ENCODE assay signal across 26 cellular contexts in genomic region chr4:90112715-90113114, GRCh38. TPM values are rescaled to one million over a fixed set of nuclear protein-coding genes. Genes with fewer than 3 reads are reported as not detected.
"Had no signal": no experiment of that assay in that cellular context is flagged by ENCODE, and none has a peak within 500 bp of the region (broad histone marks: within the 10 kb centered on the region; RNA-seq: fewer than 3 reads in every experiment).

No MANE protein-coding gene starts in this region.

- H3K4me1 ChIP-seq: sigmoid colon, testis, uterus had no signal

- H3K36me3 Mint-ChIP-seq: activated CD8-positive, alpha-beta memory T cell treated with anti-CD3 and anti-CD28 coated beads, Interleukin-2, amount 10 ng/mL, durations not matched to agents 7 days and 5 days; activated naive CD4-positive, alpha-beta T cell treated with anti-CD3 and anti-CD28 coated beads, Interleukin-2, amount 10 ng/mL, durations not matched to agents 7 days and 5 days; naive thymus-derived CD4-positive, alpha-beta T cell; stimulated activated naive B cell treated with anti-CD40 and anti-IgM and Interleukin-4, amounts not matched to agents 10 μg/mL and 1 μg/mL and 100 μg/mL, for 72 hours had no signal

- H3K9me3 ChIP-seq: sigmoid colon, testis, uterus had no signal

- ATAC-seq: activated CD4-positive, CD25-positive, alpha-beta regulatory T cell treated with anti-CD3 and anti-CD28 coated beads, Interleukin-2, amount 50 U/mL, for 24 hours; activated CD8-positive, alpha-beta memory T cell treated with anti-CD3 and anti-CD28 coated beads, Interleukin-2, amount 10 ng/mL, durations not matched to agents 7 days and 5 days; activated CD8-positive, alpha-beta T cell treated with anti-CD3 and anti-CD28 coated beads for 36 hours; left cardiac atrium; naive thymus-derived CD4-positive, alpha-beta T cell; stimulated activated naive B cell treated with anti-CD40 and anti-IgM and Interleukin-4, amounts not matched to agents 10 μg/mL and 1 μg/mL and 100 μg/mL, for 72 hours had no signal

- H3K27me3 Mint-ChIP-seq: activated CD4-positive, alpha-beta T cell treated with anti-CD3 and anti-CD28 coated beads, Interleukin-2, amount 10 ng/mL, durations not matched to agents 24 days and 14 days; activated CD8-positive, alpha-beta memory T cell treated with anti-CD3 and anti-CD28 coated beads, Interleukin-2, amount 10 ng/mL, durations not matched to agents 7 days and 5 days; activated naive CD4-positive, alpha-beta T cell treated with anti-CD3 and anti-CD28 coated beads, Interleukin-2, amount 10 ng/mL, durations not matched to agents 7 days and 5 days had no signal

- H3K36me3 ChIP-seq: sigmoid colon, uterus had no signal

- H3K9me3 Mint-ChIP-seq: activated CD4-positive, alpha-beta T cell treated with anti-CD3 and anti-CD28 coated beads, Interleukin-2, amount 10 ng/mL, durations not matched to agents 24 days and 14 days; activated CD8-positive, alpha-beta T cell treated with anti-CD3 and anti-CD28 coated beads for 36 hours; activated naive CD4-positive, alpha-beta T cell treated with anti-CD3 and anti-CD28 coated beads, Interleukin-2, amount 10 ng/mL, durations not matched to agents 7 days and 5 days; stimulated activated naive B cell treated with anti-CD40 and anti-IgM and Interleukin-4, amounts not matched to agents 10 μg/mL and 1 μg/mL and 100 μg/mL, for 72 hours had no signal

- H3K4me1 Mint-ChIP-seq: activated CD4-positive, alpha-beta T cell treated with anti-CD3 and anti-CD28 coated beads, Interleukin-2, amount 10 ng/mL, durations not matched to agents 24 days and 14 days; activated CD8-positive, alpha-beta memory T cell treated with anti-CD3 and anti-CD28 coated beads, Interleukin-2, amount 10 ng/mL, durations not matched to agents 7 days and 5 days; activated naive CD4-positive, alpha-beta T cell treated with anti-CD3 and anti-CD28 coated beads, Interleukin-2, amount 10 ng/mL, durations not matched to agents 7 days and 5 days; naive thymus-derived CD4-positive, alpha-beta T cell; neural crest cell; stimulated activated naive B cell treated with anti-CD40 and anti-IgM and Interleukin-4, amounts not matched to agents 10 μg/mL and 1 μg/mL and 100 μg/mL, for 72 hours had no signal

- H3K4me3 ChIP-seq: sigmoid colon, smooth muscle cell, testis, uterus had no signal

- H3K27me3 ChIP-seq: sigmoid colon, testis, uterus had no signal

- H3K4me3 Mint-ChIP-seq: activated CD4-positive, alpha-beta T cell treated with anti-CD3 and anti-CD28 coated beads, Interleukin-2, amount 10 ng/mL, durations not matched to agents 24 days and 14 days; activated CD8-positive, alpha-beta memory T cell treated with anti-CD3 and anti-CD28 coated beads, Interleukin-2, amount 10 ng/mL, durations not matched to agents 7 days and 5 days; activated CD8-positive, alpha-beta T cell treated with anti-CD3 and anti-CD28 coated beads for 36 hours; activated naive CD4-positive, alpha-beta T cell treated with anti-CD3 and anti-CD28 coated beads, Interleukin-2, amount 10 ng/mL, durations not matched to agents 7 days and 5 days; naive thymus-derived CD4-positive, alpha-beta T cell; neural crest cell; stimulated activated naive B cell treated with anti-CD40 and anti-IgM and Interleukin-4, amounts not matched to agents 10 μg/mL and 1 μg/mL and 100 μg/mL, for 72 hours had no signal

- H3K27ac ChIP-seq: sigmoid colon, testis, uterus had no signal

- DNase-seq: activated CD4-positive, alpha-beta T cell treated with anti-CD3 and anti-CD28 coated beads, Interleukin-2, amount 10 ng/mL, durations not matched to agents 24 days and 14 days; activated CD8-positive, alpha-beta memory T cell treated with anti-CD3 and anti-CD28 coated beads, Interleukin-2, amount 10 ng/mL, durations not matched to agents 7 days and 5 days; activated CD8-positive, alpha-beta T cell treated with anti-CD3 and anti-CD28 coated beads for 36 hours; activated effector memory CD4-positive, alpha-beta T cell treated with anti-CD3 and anti-CD28 coated beads, Interleukin-2, amount 50 U/mL, for 16 hours; activated naive CD4-positive, alpha-beta T cell treated with anti-CD3 and anti-CD28 coated beads, Interleukin-2, amount 10 ng/mL, durations not matched to agents 7 days and 5 days; activated T-cell treated with anti-CD3 and anti-CD28 coated beads for 4 hours; amygdala; dermis blood vessel endothelial cell; effector CD8-positive, alpha-beta T cell; foreskin melanocyte; hypothalamus; left cardiac atrium; mesendoderm; naive thymus-derived CD4-positive, alpha-beta T cell; posterior cingulate gyrus; sigmoid colon; stimulated activated CD4-positive, alpha-beta T cell treated with anti-CD3 and anti-CD28 coated beads, Interleukin-2, amount 100 ng/mL, for 48 hours; stimulated activated CD8-positive, alpha-beta memory T cell treated with anti-CD3 and anti-CD28 coated beads, Interleukin-4, amount 100 ng/mL, for 48 hours; stimulated activated naive B cell treated with anti-CD40 and anti-IgM and Interleukin-4, amounts not matched to agents 10 μg/mL and 1 μg/mL and 100 μg/mL, for 72 hours; testis; trophoblast cell; uterus had no signal

- H3K4me2 ChIP-seq: smooth muscle cell had no signal

- H3K27ac Mint-ChIP-seq: activated CD4-positive, alpha-beta T cell treated with anti-CD3 and anti-CD28 coated beads, Interleukin-2, amount 10 ng/mL, durations not matched to agents 24 days and 14 days; activated CD8-positive, alpha-beta memory T cell treated with anti-CD3 and anti-CD28 coated beads, Interleukin-2, amount 10 ng/mL, durations not matched to agents 7 days and 5 days; activated CD8-positive, alpha-beta T cell treated with anti-CD3 and anti-CD28 coated beads for 36 hours; activated naive CD4-positive, alpha-beta T cell treated with anti-CD3 and anti-CD28 coated beads, Interleukin-2, amount 10 ng/mL, durations not matched to agents 7 days and 5 days; naive thymus-derived CD4-positive, alpha-beta T cell; stimulated activated naive B cell treated with anti-CD40 and anti-IgM and Interleukin-4, amounts not matched to agents 10 μg/mL and 1 μg/mL and 100 μg/mL, for 72 hours had no signal

RNA-seq across cellular contexts. Expression of gene CCSER1, which starts 14.5 kb away (rescaled TPM):
- total RNA-seq: activated CD4-positive, alpha-beta T cell treated with anti-CD3 and anti-CD28 coated beads, Interleukin-2, amount 10 ng/mL, durations not matched to agents 24 days and 14 days; activated CD8-positive, alpha-beta T cell treated with anti-CD3 and anti-CD28 coated beads for 36 hours; T-helper 2 cell treated with Interferon-gamma antibody and Interleukin-4, amounts not matched to agents 100 ng/mL and 5 ng/mL, for 36 hours had no signal
